ENCODE assay signal across 8 cellular contexts in genomic region chr20:53827996-53828672, GRCh38.
A peak's percentile ranks its signal among the peaks of the same experiment; 100 is the strongest.
DNase-seq lines count a peak whose midpoint lies in the region; ATAC-seq and TF ChIP-seq lines count a peak whose summit lies in the region.

No MANE protein-coding gene starts in this region.

- no peak for TF ChIP-seq CTCF in heart left ventricle (IDR thresholded peaks at IDR 0.05)

- peaks cover 0 to 41% (median 13%) of the 10 kb centered on the region in 12 donors for H3K4me1 ChIP-seq in heart left ventricle

- peak overlapping the region; percentile 55 for H3K27ac Mint-ChIP-seq in activated T-cell treated with anti-CD3 and anti-CD28 coated beads, Interleukin-2, amount 50 U/mL, for 72 hours
- H3K27ac Mint-ChIP-seq in activated CD4-positive, alpha-beta memory T cell treated with anti-CD3 and anti-CD28 coated beads for 36 hours, result no peak overlapping the region

- TF ChIP-seq POLR2A in heart left ventricle (IDR thresholded peaks at IDR 0.05), result no peak

- H3K36me3 ChIP-seq in heart left ventricle, result no peaks in the 10 kb centered on the region

- H3K4me3 Mint-ChIP-seq in activated T-cell treated with anti-CD3 and anti-CD28 coated beads, Interleukin-2, amount 50 U/mL, for 72 hours, result peak overlapping the region; percentile 80 to 82
- peak overlapping the region; percentile 76 for H3K4me3 Mint-ChIP-seq in activated CD4-positive, alpha-beta memory T cell treated with anti-CD3 and anti-CD28 coated beads for 36 hours

- no peak for DNase-seq in activated T-cell treated with anti-CD3 and anti-CD28 coated beads, Interleukin-2, amount 50 U/mL, for 72 hours
- no peak for DNase-seq in activated T-cell treated with anti-CD3 and anti-CD28 coated beads, Interleukin-2, amount 50 U/mL, for 48 hours
- DNase-seq in activated CD4-positive, alpha-beta memory T cell treated with anti-CD3 and anti-CD28 coated beads for 36 hours, result no peak
- peak in 1 of 5 donors; percentile 19 for DNase-seq in heart left ventricle
- DNase-seq in SIG-M5 (lab: John Stamatoyannopoulos, UW), result no peak
- no peak for DNase-seq in activated gamma-delta T cell (lab: John Stamatoyannopoulos, UW)

- H3K27me3 ChIP-seq in heart left ventricle, result no peaks in the 10 kb centered on the region

- no peak for ATAC-seq in activated T-cell treated with anti-CD3 and anti-CD28 coated beads, Interleukin-2, amount 50 U/mL, for 72 hours (replicated peaks in 1 of 2)
- ATAC-seq in heart left ventricle, result peak; percentile 54 to 71 (median 62)
- no peak for ATAC-seq in GM21526 (IDR thresholded peaks at IDR 0.05; ENCODE audit: low FRiP score, unreplicated experiment)

- H3K27me3 Mint-ChIP-seq in activated T-cell treated with anti-CD3 and anti-CD28 coated beads, Interleukin-2, amount 50 U/mL, for 72 hours (ENCODE audit: low read depth), result no peaks in the 10 kb centered on the region
- H3K27me3 Mint-ChIP-seq in activated CD4-positive, alpha-beta memory T cell treated with anti-CD3 and anti-CD28 coated beads for 36 hours, result no peaks in the 10 kb centered on the region

- no peaks in the 10 kb centered on the region for H3K9me3 ChIP-seq in heart left ventricle

- 24 to 39% (median 30%) methylated on average over 7 of the region's 7 CpGs for WGBS in heart left ventricle, 4 donors

- peak overlapping the region; percentile 74 to 93 (median 86) for H3K27ac ChIP-seq in heart left ventricle
- peak overlapping the region in 20 of 21 experiments; percentile 77 to 97 (median 84) for H3K27ac ChIP-seq in skin epidermis

- H3K36me3 Mint-ChIP-seq in activated T-cell treated with anti-CD3 and anti-CD28 coated beads, Interleukin-2, amount 50 U/mL, for 72 hours (ENCODE audit: insufficient read depth in 2 of 2), result peaks cover 2 to 10% of the 10 kb centered on the region in 2 donors
- H3K36me3 Mint-ChIP-seq in activated CD4-positive, alpha-beta memory T cell treated with anti-CD3 and anti-CD28 coated beads for 36 hours, result no peaks in the 10 kb centered on the region

- H3K4me1 Mint-ChIP-seq in activated T-cell treated with anti-CD3 and anti-CD28 coated beads, Interleukin-2, amount 50 U/mL, for 72 hours (ENCODE audit: low read depth), result peaks cover 66% of the 10 kb centered on the region
- peaks cover 41% of the 10 kb centered on the region for H3K4me1 Mint-ChIP-seq in activated CD4-positive, alpha-beta memory T cell treated with anti-CD3 and anti-CD28 coated beads for 36 hours (ENCODE audit: low read depth)

- POLR2A ChIA-PET in activated CD4-positive, alpha-beta memory T cell treated with anti-CD3 and anti-CD28 coated beads for 36 hours (lab: Charles Lee), result no interaction called here

- CTCF ChIA-PET in activated CD4-positive, alpha-beta memory T cell treated with anti-CD3 and anti-CD28 coated beads for 36 hours (lab: Charles Lee), result interaction anchor here (0.6 kb wide), 2 partner anchors 87 to 275 kb away, joined by 3 read pairs; no protein-coding TSS in a partner anchor

- H3K9me3 Mint-ChIP-seq in activated T-cell treated with anti-CD3 and anti-CD28 coated beads, Interleukin-2, amount 50 U/mL, for 72 hours, result peaks cover 0 to 5% of the 10 kb centered on the region in 2 donors
- H3K9me3 Mint-ChIP-seq in activated CD4-positive, alpha-beta memory T cell treated with anti-CD3 and anti-CD28 coated beads for 36 hours, result peaks cover 2% of the 10 kb centered on the region

- intact Hi-C loops in activated CD4-positive, alpha-beta memory T cell treated with anti-CD3 and anti-CD28 coated beads for 36 hours (cut with micrococcal nuclease), result loop anchor here (5.0 kb wide), 1 partner anchor 39 kb away; no protein-coding TSS in a partner anchor
- intact Hi-C loops in heart left ventricle (cut with DNase I), result loop anchor here in 3 of 10 donors (2.0 to 10.0 kb wide), 7 partner anchors 39 to 253 kb away; partner anchors contain the start of gene ZNF217 (in 1 of the 3)

- peak overlapping the region in 8 of 12 donors; percentile 13 to 45 (median 32) for H3K4me3 ChIP-seq in heart left ventricle
- peak overlapping the region in 3 of 7 experiments; percentile 3 to 17 (median 3) for H3K4me3 ChIP-seq in skin epidermis

Comparison
In these comparisons a context has a peak if more than half of its experiments do, and no peak if none do; other contexts are left out.
1. ATAC-seq: peak in heart left ventricle (4 of 4); none in activated T-cell treated with anti-CD3 and anti-CD28 coated beads, Interleukin-2, amount 50 U/mL, for 72 hours (0 of 2) and GM21526 (single experiment).